Comparison of ENCODE assay signal across 9 cellular contexts in genomic region chr17:62319846-62320245, GRCh38.
"Had no signal": no experiment of that assay in that cellular context is flagged by ENCODE, and none has a peak within 500 bp of the region (broad histone marks: within the 10 kb centered on the region; RNA-seq: fewer than 3 reads in every experiment).

No MANE protein-coding gene starts in this region.

- H2AFZ ChIP-seq: GM23338 had no signal

- H3K9ac ChIP-seq: KMS-11 had no signal

- H3K4me2 ChIP-seq: GM23338, KMS-11 had no signal

- H3K36me3 ChIP-seq: HAP-1 had no signal

- H3K27ac ChIP-seq: KMS-11 had no signal

- H3K4me1 ChIP-seq: HAP-1 had no signal

- H3K27ac Mint-ChIP-seq: GM23338, HFFc6, IgD-negative memory B cell had no signal

- H3K9me3 ChIP-seq: HAP-1 had no signal

- H3K4me3 Mint-ChIP-seq: GM23338, HFFc6, IgD-negative memory B cell had no signal

- FAIRE-seq: HTR-8/SVneo had no signal

- H3K4me1 Mint-ChIP-seq: GM23338 had no signal

- ATAC-seq: GM23338, HCT116 had no signal

- H3K9me3 Mint-ChIP-seq: GM23338, HFFc6 had no signal

- DNase-seq: H7, HFFc6, KBM-7 had no signal

- H3K4me3 ChIP-seq: GM23338, HAP-1 had no signal
